Comparison of ENCODE assay signal across 1 cellular context in genomic region chr15:90264649-90265048, GRCh38.
TF ChIP-seq lines count a peak whose summit lies in the region.

No MANE protein-coding gene starts in this region.

TF ChIP-seq in HEK293, 187 proteins besides CTCF, POLR2A, EP300 and RAD21 (continued from another document):
- TF ChIP-seq ATF2 (tag by site-specific recombination; IDR thresholded peaks at IDR 0.05; ENCODE audit: low read depth) (no peak), ZNF341 (tag by site-specific recombination; IDR thresholded peaks at IDR 0.05; ENCODE audit: low read depth) (no peak), ZEB2 (tag by site-specific recombination; IDR thresholded peaks at IDR 0.05) (no peak), ZNF623 (tag by site-specific recombination; IDR thresholded peaks at IDR 0.05) (no peak), ZNF274 (IDR thresholded peaks at IDR 0.05; ENCODE audit: low read length) (no peak), ZNF274 (tag by site-specific recombination; IDR thresholded peaks at IDR 0.05; ENCODE audit: borderline replicate concordance) (no peak), ZBTB11 (tag by site-specific recombination; conservative IDR thresholded peaks at IDR 0.05; ENCODE audit: low read depth) (no peak), TSHZ1 (tag by site-specific recombination; IDR thresholded peaks at IDR 0.05; ENCODE audit: borderline replicate concordance) (no peak), ZNF311 (tag by site-specific recombination; IDR thresholded peaks at IDR 0.05; ENCODE audit: borderline replicate concordance) (no peak)
